Comparison of ENCODE assay signal across 8 cellular contexts in genomic region chr4:75940692-75941253, GRCh38. TPM values are rescaled to one million over a fixed set of nuclear protein-coding genes. Genes with fewer than 3 reads are reported as not detected.
DNase-seq lines count a peak whose midpoint lies in the region; ATAC-seq lines count a peak whose summit lies in the region.

Gene NAAA (minus strand): TSS chr4:75941013. CDS start chr4:75940949, 64 bp downstream.

- H3K9me3 ChIP-seq in KOPT-K1 (ENCODE audit: insufficient read depth, low read length, poor library complexity, severe bottlenecking), result no peaks in the 10 kb centered on the region

- peak; percentile 71 for ATAC-seq in GM21737 (IDR thresholded peaks at IDR 0.05; ENCODE audit: unreplicated experiment)
- ATAC-seq in left ventricle myocardium superior, result peak; percentile 95

- peak within 1 kb of the TSS; percentile 91 for H3K4me3 ChIP-seq in rectal smooth muscle tissue (ENCODE audit: low read length)

- in situ Hi-C loops in G401 (cut with HindIII; ENCODE audit: low sequenced_read_pairs), result no loop called here

- H3K36me3 ChIP-seq in KOPT-K1 (ENCODE audit: insufficient read depth, low read length), result peaks cover 14% of the 10 kb centered on the region; the same call in 1 of the 2 replicates
- H3K36me3 ChIP-seq in rectal smooth muscle tissue (ENCODE audit: control insufficient read depth, insufficient read depth, low read length), result no peaks in the 10 kb centered on the region

- DNase-seq in G401 (ENCODE audit: low spot score) (peak; percentile 78), amniotic stem cell (lab: John Stamatoyannopoulos, UW) (peak; percentile 36), left ventricle myocardium superior (peak; percentile 87), NCI-H2107 treated with DMSO at 0.1 percent for 48 hours (lab: John Stamatoyannopoulos, UW; ENCODE audit: unreplicated experiment) (no peak)

- intact Hi-C loops in T-helper 1 cell treated with Interleukin-12 subunit alpha and Interleukin-12 subunit beta and Interleukin-4 antibody, amounts not matched to agents 30 ng/mL and 1 ng/mL, for 36 hours (cut with micrococcal nuclease), result loop anchor here (1.0 to 10.0 kb wide), 12 partner anchors 24 to 1216 kb away; partner anchors contain the start of genes CCNG2, CCNI, CDKL2 and G3BP2
- intact Hi-C loops in left ventricle myocardium superior (cut with micrococcal nuclease), result no loop called here

- peak within 1 kb of the TSS; percentile 73 for H3K9ac ChIP-seq in rectal smooth muscle tissue (ENCODE audit: low read length)

- H3K27ac ChIP-seq in KOPT-K1 (ENCODE audit: low read depth, low read length, poor library complexity, severe bottlenecking) (peak within 1 kb of the TSS; percentile 69), rectal smooth muscle tissue (ENCODE audit: low read depth, low read length) (peak within 1 kb of the TSS; percentile 59)

- no peaks in the 10 kb centered on the region for H3K4me1 ChIP-seq in rectal smooth muscle tissue (ENCODE audit: control insufficient read depth, insufficient read depth, low read length)

- no peaks in the 10 kb centered on the region for H3K27me3 ChIP-seq in rectal smooth muscle tissue (ENCODE audit: control insufficient read depth, insufficient read depth, low read length)

RNA-seq across cellular contexts. Expression of gene NAAA, which starts in this region (rescaled TPM):
- total RNA-seq in G401 (2014; rRNA removed; shearing (Covaris generic)), result 23.5 and 50.0 TPM in 2 replicates
- total RNA-seq in T-helper 1 cell treated with Interleukin-12 subunit alpha and Interleukin-12 subunit beta and Interleukin-4 antibody, amounts not matched to agents 30 ng/mL and 1 ng/mL, for 36 hours, result 28.4 and 29.4 TPM in 2 replicates
- total RNA-seq in left ventricle myocardium superior, result 11.5 TPM
